Comparison of ENCODE assay signal across 8 cellular contexts in genomic region chr1:28260803-28261174, GRCh38. TPM values are rescaled to one million over a fixed set of nuclear protein-coding genes. Genes with fewer than 3 reads are reported as not detected.
DNase-seq lines count a peak whose midpoint lies in the region; ATAC-seq and TF ChIP-seq lines count a peak whose summit lies in the region.

No MANE protein-coding gene starts in this region.

- H3K27me3 Mint-ChIP-seq in naive thymus-derived CD8-positive, alpha-beta T cell: peaks cover 0 to 4% (median 0%) of the 10 kb centered on the region in 5 donors

- peak overlapping the region; percentile 69 to 90 (median 78) for H3K4me3 Mint-ChIP-seq in naive thymus-derived CD8-positive, alpha-beta T cell

- intact Hi-C loops in dorsolateral prefrontal cortex (cut with DNase I): loop anchor here (5.0 kb wide), 2 partner anchors 67 to 107 kb away; partner anchors contain the start of genes MED18 (in 1 of the 2) and PHACTR4 (in 1 of the 2)

- H3K27me3 ChIP-seq in dorsolateral prefrontal cortex: no peaks in the 10 kb centered on the region

- H3K36me3 Mint-ChIP-seq in naive thymus-derived CD8-positive, alpha-beta T cell: no peaks in the 10 kb centered on the region

- POLR2A ChIA-PET in AG04449 (lab: Yijun Ruan, JAX): interaction anchor here (0.8 to 3.6 kb wide), 4 partner anchors 13 to 68 kb away, joined by 3 to 32 read pairs (median 10); partner anchors contain the start of genes ATP5IF1 and MED18
- POLR2A ChIA-PET in naive thymus-derived CD8-positive, alpha-beta T cell (lab: Charles Lee): interaction anchor here (0.6 to 8.2 kb wide), 9 partner anchors 12 to 290 kb away, joined by 3 to 95 read pairs (median 5); partner anchors contain the start of genes MED18 and RCC1

- DNase-seq in AG04449 (ENCODE audit: low read depth, low spot score): no peak
- no peak for DNase-seq in LNCaP clone FGC (ENCODE audit: low read depth)
- DNase-seq in dorsolateral prefrontal cortex: no peak
- DNase-seq in naive thymus-derived CD8-positive, alpha-beta T cell: no peak
- no peak for DNase-seq in NCI-H510A (lab: John Stamatoyannopoulos, UW)
- no peak for DNase-seq in T1000 (lab: John Stamatoyannopoulos, UW)
- DNase-seq in COLO829 (ENCODE audit: low spot score): no peak

- H3K27ac Mint-ChIP-seq in naive thymus-derived CD8-positive, alpha-beta T cell: peak overlapping the region in 6 of 10 donors; percentile 25 to 84 (median 74)

- no peak for TF ChIP-seq CTCF in AG04449 (IDR thresholded peaks at IDR 0.05; ENCODE audit: insufficient read depth, low read length, missing control alignments)
- no peak for TF ChIP-seq CTCF in LNCaP clone FGC (IDR thresholded peaks at IDR 0.05; ENCODE audit: control insufficient read depth, extremely low read depth, insufficient read depth)
- TF ChIP-seq CTCF in dorsolateral prefrontal cortex (IDR thresholded peaks at IDR 0.05 in 54 of 56, conservative IDR thresholded peaks at IDR 0.05 in 2 of 56; ENCODE audit: low read depth in 1 of 56, partially characterized antibody in 56 of 56): no peak

- peak overlapping the region; percentile 93 for H3K4me3 ChIP-seq in AG04449 (ENCODE audit: low read depth, low read length)
- H3K4me3 ChIP-seq in LNCaP clone FGC (ENCODE audit: low read depth, low read length): peak overlapping the region; percentile 94
- peak overlapping the region; percentile 68 to 100 (median 95) for H3K4me3 ChIP-seq in dorsolateral prefrontal cortex

- ATAC-seq in naive thymus-derived CD8-positive, alpha-beta T cell: no peak
- no peak for ATAC-seq in HG02763 (IDR thresholded peaks at IDR 0.05; ENCODE audit: unreplicated experiment)

- CTCF ChIA-PET in AG04449 (lab: Yijun Ruan, JAX): interaction anchor here (2.5 to 12.3 kb wide), 2 partner anchors 11 to 12 kb away, joined by 7 to 148 read pairs; no protein-coding TSS in a partner anchor

- H3K4me1 Mint-ChIP-seq in naive thymus-derived CD8-positive, alpha-beta T cell: peaks cover 19 to 47% (median 36%) of the 10 kb centered on the region in 4 donors

- H3K9me3 Mint-ChIP-seq in naive thymus-derived CD8-positive, alpha-beta T cell: no peaks in the 10 kb centered on the region

- peak overlapping the region in 1 of 59 donors; percentile 94 for H3K27ac ChIP-seq in dorsolateral prefrontal cortex

RNA-seq across cellular contexts. Expression of gene SESN2, which starts 1.5 kb away (rescaled TPM):
- 10 to 100 TPM in 101 of 120 experiments, 1 to 10 TPM in 19; 6.5 to 26.1 (median 11.8) TPM for total RNA-seq in dorsolateral prefrontal cortex
- total RNA-seq in naive thymus-derived CD8-positive, alpha-beta T cell: 1 to 10 TPM; 6.4 to 6.6 TPM
- polyA plus RNA-seq in naive thymus-derived CD8-positive, alpha-beta T cell: 1 to 10 TPM; 1.6 to 8.2 (median 4.7) TPM

RNA-seq across cellular contexts. Expression of gene ATP5IF1, which starts 24.9 kb away (rescaled TPM):
- total RNA-seq in dorsolateral prefrontal cortex: 100 to 1,000 TPM in 117 of 120 experiments, 10 to 100 TPM in 3; 83.1 to 262 (median 175) TPM
- 100 to 1,000 TPM; 113 to 120 TPM for total RNA-seq in naive thymus-derived CD8-positive, alpha-beta T cell
- polyA plus RNA-seq in naive thymus-derived CD8-positive, alpha-beta T cell: 100 to 1,000 TPM; 468 to 666 (median 606) TPM

RNA-seq across cellular contexts. Expression of gene DNAJC8, which starts 28.0 kb away (rescaled TPM):
- total RNA-seq in dorsolateral prefrontal cortex: 10 to 100 TPM; 54.5 to 95.1 (median 72.1) TPM
- 10 to 100 TPM; 68.1 to 79.4 TPM for total RNA-seq in naive thymus-derived CD8-positive, alpha-beta T cell
- 100 to 1,000 TPM; 145 to 156 (median 151) TPM for polyA plus RNA-seq in naive thymus-derived CD8-positive, alpha-beta T cell
